7 cellular contexts compared by ENCODE assay signal in genomic region chr4:169410839-169411770, GRCh38.
DNase-seq lines count a peak whose midpoint lies in the region; ATAC-seq and TF ChIP-seq lines count a peak whose summit lies in the region.

No MANE protein-coding gene starts in this region.

- H3K4me3 Mint-ChIP-seq in mesothelial cell of epicardium, result no peak overlapping the region

- H3K9me3 Mint-ChIP-seq in mesothelial cell of epicardium, result no peaks in the 10 kb centered on the region

- H3K4me1 Mint-ChIP-seq in mesothelial cell of epicardium, result peaks cover 23% of the 10 kb centered on the region

- H3K27ac Mint-ChIP-seq in mesothelial cell of epicardium, result no peak overlapping the region

- TF ChIP-seq CTCF in mesothelial cell of epicardium (IDR thresholded peaks at IDR 0.05; ENCODE audit: unreplicated experiment), result no peak

- H3K36me3 Mint-ChIP-seq in mesothelial cell of epicardium, result no peaks in the 10 kb centered on the region

- no peaks in the 10 kb centered on the region for H3K27me3 Mint-ChIP-seq in mesothelial cell of epicardium (ENCODE audit: low read depth)

- no peak overlapping the region for H3K4me3 ChIP-seq in Jurkat, Clone E6-1 (ENCODE audit: low read length)

- DNase-seq in Jurkat, Clone E6-1 (ENCODE audit: low read depth, low spot score), result peak; percentile 93
- DNase-seq in activated CD4-positive, alpha-beta T cell treated with anti-CD3 and anti-CD28 coated beads, Interleukin-2, amount 50 U/mL, for 4 hours, result peak; percentile 11
- peak; percentile 80 for DNase-seq in fibroblast of peridontal ligament (ENCODE audit: extremely low read depth)
- peak; percentile 9 to 15 for DNase-seq in stimulated activated CD4-positive, alpha-beta T cell treated with anti-CD3 and anti-CD28 coated beads, Interleukin-4, amount 100 ng/mL, for 4 hours
- no peak for DNase-seq in mesothelial cell of epicardium (ENCODE audit: low spot score in 2 of 2, unreplicated experiment in 2 of 2)

- ATAC-seq in GM18499 (IDR thresholded peaks at IDR 0.05; ENCODE audit: insufficient read depth, unreplicated experiment) (peak; percentile 99), GM21717 (IDR thresholded peaks at IDR 0.05; ENCODE audit: unreplicated experiment) (peak; percentile 100)

Comparison
In these comparisons a context has a peak if more than half of its experiments do, and no peak if none do; other contexts are left out.
1. DNase-seq: peak in Jurkat, Clone E6-1 (single experiment), activated CD4-positive, alpha-beta T cell treated with anti-CD3 and anti-CD28 coated beads, Interleukin-2, amount 50 U/mL, for 4 hours (2 of 2), fibroblast of peridontal ligament (single experiment) and stimulated activated CD4-positive, alpha-beta T cell treated with anti-CD3 and anti-CD28 coated beads, Interleukin-4, amount 100 ng/mL, for 4 hours (2 of 2); none in mesothelial cell of epicardium (0 of 2).